1 cellular context compared by ENCODE assay signal in the genomic region with DNA sequence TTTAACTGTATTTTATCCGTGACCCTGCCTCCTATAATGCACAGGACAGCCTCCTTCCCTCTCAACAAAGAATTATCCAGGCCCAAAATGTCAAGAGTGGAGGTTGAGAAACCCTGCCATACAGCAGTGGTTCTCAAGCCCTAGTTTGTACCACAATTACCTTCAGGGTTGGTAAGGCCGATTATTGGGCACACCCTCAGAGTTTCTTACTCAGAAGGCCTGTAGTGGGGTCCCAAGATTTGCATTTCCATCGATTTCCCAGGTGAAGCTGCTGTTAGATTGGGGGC.
TF ChIP-seq lines count a peak whose summit lies in the region.

No MANE protein-coding gene starts in this region.

TF ChIP-seq in endothelial cell of umbilical vein, 7 proteins besides CTCF, POLR2A, EP300 and RAD21 (continued from another document):
- TF ChIP-seq GATA2 (IDR thresholded peaks at IDR 0.05; ENCODE audit: insufficient read depth, insufficient read length, low read depth, low read length), result no peak
- TF ChIP-seq FOS (IDR thresholded peaks at IDR 0.05; ENCODE audit: borderline replicate concordance, insufficient read depth, low read length), result no peak
